Comparison of ENCODE assay signal across 17 cellular contexts in the genomic region with DNA sequence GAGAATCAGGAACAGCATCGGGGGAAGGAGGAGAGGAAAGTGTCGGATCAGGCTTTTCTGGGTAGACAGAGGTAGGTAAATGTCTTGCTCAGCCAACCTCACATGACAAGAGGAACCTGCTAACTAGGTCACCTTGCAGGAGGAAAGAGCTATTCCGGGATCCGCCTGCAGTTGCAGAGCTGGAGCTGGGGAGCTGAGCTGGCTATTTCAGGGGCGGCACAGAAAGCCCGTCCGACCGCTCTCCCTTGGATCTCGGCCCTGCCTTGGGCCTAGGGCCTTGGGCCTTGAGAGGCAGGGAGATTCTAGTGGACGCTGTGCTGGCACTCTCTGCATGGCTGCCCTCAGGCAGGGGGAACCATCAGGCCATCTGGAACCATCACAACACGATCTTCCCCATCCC. TPM values are rescaled to one million over a fixed set of nuclear protein-coding genes. Genes with fewer than 3 reads are reported as not detected.
A peak's percentile ranks its signal among the peaks of the same experiment; 100 is the strongest.
DNase-seq lines count a peak whose midpoint lies in the region; ATAC-seq, FAIRE-seq and TF ChIP-seq lines count a peak whose summit lies in the region.
"Had no signal": no experiment of that assay in that cellular context is flagged by ENCODE, and none has a peak within 500 bp of the region (broad histone marks: within the 10 kb centered on the region; RNA-seq: fewer than 3 reads in every experiment).

No MANE protein-coding gene starts in this region.

- no peak overlapping the region for H3K23ac ChIP-seq in H9 (ENCODE audit: insufficient read length, low read depth, low read length)

- peaks cover 3% of the 10 kb centered on the region; the same call in 1 of the 2 replicates for H3K27me3 Mint-ChIP-seq in H9 (ENCODE audit: low read depth)

- H3K27ac Mint-ChIP-seq in H9, result no peak overlapping the region
- H3K27ac Mint-ChIP-seq: B cell, HFFc6 had no signal

- no peak for FAIRE-seq in keratinocyte (lab: Jason Lieb, UNC)
- FAIRE-seq: GM12892 had no signal

- no peak overlapping the region for H3T11ph ChIP-seq in H9 (ENCODE audit: low read length)

- H2AFZ ChIP-seq in H9 (ENCODE audit: low read length) (no peak overlapping the region), keratinocyte (ENCODE audit: control insufficient read depth, low read length) (peak overlapping the region; percentile 57)

- H4K5ac ChIP-seq in H9 (ENCODE audit: insufficient read length, low read depth, low read length), result no peak overlapping the region

- no peak overlapping the region for H2BK20ac ChIP-seq in H9 (ENCODE audit: low read depth, low read length, poor library complexity, severe bottlenecking)

- no peak overlapping the region for H2BK120ac ChIP-seq in H9 (ENCODE audit: low read depth, low read length, poor library complexity, severe bottlenecking)

- H3K9ac ChIP-seq in H9 (ENCODE audit: extremely low read depth, insufficient read length, low read length), result no peak overlapping the region
- no peak overlapping the region for H3K9ac ChIP-seq in keratinocyte (ENCODE audit: control insufficient read depth, extremely low read depth, insufficient read depth, low read length)
- H3K9ac ChIP-seq in skeletal muscle tissue (ENCODE audit: low read depth in 1 of 3, low read length in 3 of 3), result peak overlapping the region in 2 of 3 donors; percentile 7 to 63
- H3K9ac ChIP-seq: SK-N-SH had no signal

- no peak overlapping the region for H3K4me3 Mint-ChIP-seq in H9
- H3K4me3 Mint-ChIP-seq: B cell, HFFc6 had no signal

- H3K36me3 ChIP-seq in keratinocyte (ENCODE audit: control insufficient read depth in 2 of 2, extremely low read depth in 1 of 2, insufficient read depth in 2 of 2, low read length in 2 of 2) (no peaks in the 10 kb centered on the region), skeletal muscle tissue (ENCODE audit: control insufficient read depth in 3 of 3, insufficient read depth in 3 of 3, low read length in 3 of 3) (no peaks in the 10 kb centered on the region)

- H3K4ac ChIP-seq in H9 (ENCODE audit: low read depth, low read length), result no peak overlapping the region

- no peaks in the 10 kb centered on the region for H3K4me1 ChIP-seq in H9 (ENCODE audit: insufficient read depth, low read length)
- no peaks in the 10 kb centered on the region for H3K4me1 ChIP-seq in keratinocyte (ENCODE audit: control insufficient read depth, extremely low read depth, insufficient read depth, low read length)
- H3K4me1 ChIP-seq in skeletal muscle tissue (ENCODE audit: control insufficient read depth in 3 of 3, insufficient read depth in 3 of 3, low read length in 3 of 3), result peaks cover 6 to 10% (median 6%) of the 10 kb centered on the region in 3 donors

- TF ChIP-seq CTCF in H9 (conservative IDR thresholded peaks at IDR 0.05) (no peak), keratinocyte (optimal IDR thresholded peaks at IDR 0.05 in 1 of 3, IDR thresholded peaks at IDR 0.05 in 1 of 3, conservative IDR thresholded peaks at IDR 0.05 in 1 of 3; ENCODE audit: extremely low read depth in 1 of 3, insufficient read depth in 2 of 3, low read length in 3 of 3) (no peak)

- H3K27me3 ChIP-seq in H9 (ENCODE audit: insufficient read depth, low read length) (no peaks in the 10 kb centered on the region), keratinocyte (ENCODE audit: control insufficient read depth, extremely low read depth, insufficient read depth, low read length) (no peaks in the 10 kb centered on the region), skeletal muscle tissue (ENCODE audit: control insufficient read depth in 3 of 3, insufficient read depth in 3 of 3, low read length in 3 of 3) (no peaks in the 10 kb centered on the region)

- H2AK5ac ChIP-seq in H9 (ENCODE audit: insufficient read length, low read length), result no peak overlapping the region

- H4K20me1 ChIP-seq in H9 (ENCODE audit: control insufficient read depth, insufficient read depth, insufficient read length) (no peaks in the 10 kb centered on the region), keratinocyte (ENCODE audit: control insufficient read depth, extremely low read depth, insufficient read depth, low read length) (no peaks in the 10 kb centered on the region)

- H3K23me2 ChIP-seq in H9 (ENCODE audit: insufficient read length, low read depth, low read length, poor library complexity, severe bottlenecking), result no peaks in the 10 kb centered on the region

- no peak overlapping the region for H3K4me2 ChIP-seq in H9 (ENCODE audit: insufficient read depth, insufficient read length, low read length)
- no peak overlapping the region for H3K4me2 ChIP-seq in keratinocyte (ENCODE audit: control insufficient read depth, extremely low read depth, insufficient read depth, low read depth, low read length)
- H3K4me2 ChIP-seq: SK-N-SH had no signal

- H3K79me2 ChIP-seq in H9 (ENCODE audit: insufficient read depth, low read length), result no peaks in the 10 kb centered on the region
- H3K79me2 ChIP-seq in keratinocyte (ENCODE audit: control insufficient read depth, insufficient read depth, low read length), result no peaks in the 10 kb centered on the region

- H3K9me3 Mint-ChIP-seq in H9, result no peaks in the 10 kb centered on the region
- H3K9me3 Mint-ChIP-seq: HFFc6 had no signal

- no peak overlapping the region for H2BK15ac ChIP-seq in H9 (ENCODE audit: low read depth, low read length)

- no peak overlapping the region for H3K18ac ChIP-seq in H9 (ENCODE audit: insufficient read length, low read depth, low read length)

- H4K8ac ChIP-seq in H9 (replicated peaks; ENCODE audit: insufficient read length, low read depth, low read length), result no peak overlapping the region

- H2BK12ac ChIP-seq in H9 (ENCODE audit: insufficient read length, low read depth, low read length), result no peak overlapping the region

- dilution Hi-C loops in keratinocyte (cut with MboI; ENCODE audit: extremely low pct_ligation_motif_present, low sequenced_read_pairs), result no loop called here

- H3K27ac ChIP-seq in H9 (ENCODE audit: insufficient read length, low read depth, low read length) (no peak overlapping the region), angular gyrus (ENCODE audit: low read depth, low read length) (peak overlapping the region; percentile 69), keratinocyte (ENCODE audit: control insufficient read depth, insufficient read depth, low read length) (no peak overlapping the region), skeletal muscle tissue (ENCODE audit: low read depth, low read length) (no peak overlapping the region)
- H3K27ac ChIP-seq: coronary artery had no signal

- H3K9me3 ChIP-seq in H9 (ENCODE audit: control insufficient read depth, low read depth, low read length) (no peaks in the 10 kb centered on the region), keratinocyte (ENCODE audit: control insufficient read depth, low read depth, low read length) (no peaks in the 10 kb centered on the region), skeletal muscle tissue (ENCODE audit: control insufficient read depth in 3 of 3, low read length in 3 of 3) (no peaks in the 10 kb centered on the region)
- H3K9me3 ChIP-seq: SK-N-SH had no signal

- no peaks in the 10 kb centered on the region for H3K79me1 ChIP-seq in H9 (ENCODE audit: insufficient read depth, low read depth, low read length, poor library complexity, severe bottlenecking)

- no peak overlapping the region for H3K4me3 ChIP-seq in keratinocyte (ENCODE audit: control insufficient read depth in 2 of 3, extremely low read depth in 1 of 3, insufficient read depth in 2 of 3, low read depth in 1 of 3, low read length in 3 of 3)
- peak overlapping the region in 1 of 3 donors; percentile 13 for H3K4me3 ChIP-seq in skeletal muscle tissue (ENCODE audit: low read length in 3 of 3)
- H3K4me3 ChIP-seq: coronary artery had no signal

- DNase-seq in H9 (peak; percentile 44), keratinocyte (ENCODE audit: low read depth, low spot score) (no peak), NCI-H2107 treated with DMSO at 0.1 percent for 48 hours (lab: John Stamatoyannopoulos, UW; ENCODE audit: unreplicated experiment) (no peak)
- DNase-seq in activated T-cell treated with anti-CD3 and anti-CD28 coated beads, Interleukin-2, amount 50 U/mL, for 48 hours, result no peak
- DNase-seq: foreskin fibroblast, HFFc6, Kasumi-1, NCI-H1105 treated with DMSO at 0.1 percent for 48 hours, NCI-H774, SK-N-SH, T1000 had no signal

- no peak for ATAC-seq in HG02623 (IDR thresholded peaks at IDR 0.05; ENCODE audit: unreplicated experiment)

- no peak overlapping the region for H2BK5ac ChIP-seq in H9 (ENCODE audit: insufficient read length, low read length)

- H3K4me1 Mint-ChIP-seq in H9, result peaks cover 9% of the 10 kb centered on the region in 2 experiments
- H3K4me1 Mint-ChIP-seq: B cell had no signal

- H4K91ac ChIP-seq in H9 (ENCODE audit: insufficient read length, low read depth, low read length), result no peak overlapping the region

- no CpG with 5 or more reads among the region's 11 CpGs for WGBS in H9 (ENCODE audit: extremely low coverage, insufficient read length, low lambda C conversion rate)

- no peaks in the 10 kb centered on the region for H3K9me1 ChIP-seq in keratinocyte (ENCODE audit: control insufficient read depth, extremely low read depth, insufficient read depth, low read length)

- H3K14ac ChIP-seq in H9 (ENCODE audit: insufficient read depth, low read length), result no peak overlapping the region; the same call in 1 of the 2 replicates

- H3K56ac ChIP-seq in H9 (ENCODE audit: insufficient read length, low read depth, low read length), result no peak overlapping the region

- no peaks in the 10 kb centered on the region for H3K36me3 Mint-ChIP-seq in H9 (ENCODE audit: insufficient read depth in 1 of 3, low read depth in 3 of 3)

RNA-seq across cellular contexts. Expression of a gene that starts 56.5 kb away (rescaled TPM):
- total RNA-seq in H9 (2021) (100 and 105 TPM in 2 replicates), skeletal muscle tissue (16.2 TPM)
- 21.3 to 81.1 TPM (median 43.3 TPM) in 3 replicates for polyA plus RNA-seq in keratinocyte
- polyA plus RNA-seq in keratinocyte (2011; ENCODE audit: low read depth), result 29.9 TPM
- 37.8 and 40.3 TPM in 2 replicates for polyA plus RNA-seq in keratinocyte (2011; cell fraction: cytosol; rRNA removed)
- 92.6 and 107 TPM in 2 replicates for polyA plus RNA-seq in keratinocyte (2011; cell fraction: nucleus; rRNA removed)
- 26.6 and 60.1 TPM in 2 replicates for polyA plus RNA-seq in keratinocyte (2012; ENCODE audit: low replicate concordance)
- polyA minus RNA-seq in keratinocyte, result 25.6 to 75.7 TPM (median 39.7 TPM) in 3 replicates
- 19.2 TPM for polyA minus RNA-seq in keratinocyte (2011; cell fraction: cytosol; rRNA and poly(A)+ RNA removed)
- polyA minus RNA-seq in keratinocyte (2011; cell fraction: nucleus; rRNA and poly(A)+ RNA removed), result 42.5 and 79.0 TPM in 2 replicates

Comparison
In these comparisons a context has a peak if more than half of its experiments do, and no peak if none do; other contexts are left out.
1. H3K9ac ChIP-seq: peak in skeletal muscle tissue (2 of 3); none in H9 (single experiment) and keratinocyte (single experiment).